In genomic region chr14:80433811-80434210, GRCh38 we compare ENCODE assay signal across 6 cellular contexts.
"Had no signal": no experiment of that assay in that cellular context is flagged by ENCODE, and none has a peak within 500 bp of the region (broad histone marks: within the 10 kb centered on the region; RNA-seq: fewer than 3 reads in every experiment).

No MANE protein-coding gene starts in this region.

- H3K4me3 Mint-ChIP-seq: IgD-negative memory B cell had no signal

- DNase-seq: IMR-90, KBM-7 had no signal

- H3K4me3 ChIP-seq: K562 had no signal

- H3K27ac ChIP-seq: HL-60 had no signal

- H3K4me1 Mint-ChIP-seq: IgD-negative memory B cell had no signal

- H3K27me3 Mint-ChIP-seq: IgD-negative memory B cell had no signal

- ATAC-seq: HepG2, K562 had no signal

- H3K36me3 Mint-ChIP-seq: IgD-negative memory B cell had no signal

- H3K27ac Mint-ChIP-seq: IgD-negative memory B cell had no signal
